Comparison of ENCODE assay signal across 20 cellular contexts in genomic region chr2:222408684-222409083, GRCh38. TPM values are rescaled to one million over a fixed set of nuclear protein-coding genes. Genes with fewer than 3 reads are reported as not detected.
DNase-seq lines count a peak whose midpoint lies in the region; ATAC-seq and TF ChIP-seq lines count a peak whose summit lies in the region.
"Had no signal": no experiment of that assay in that cellular context is flagged by ENCODE, and none has a peak within 500 bp of the region (broad histone marks: within the 10 kb centered on the region; RNA-seq: fewer than 3 reads in every experiment).

No MANE protein-coding gene starts in this region.

- peaks cover 11 to 20% of the 10 kb centered on the region in 2 donors for H3K4me1 ChIP-seq in thyroid gland
- H3K4me1 ChIP-seq: Caco-2 had no signal

- intact Hi-C loops in thyroid gland (cut with DNase I) = loop anchor here (10.0 kb wide), 1 partner anchor 94 kb away; no protein-coding TSS in a partner anchor

- H3K27ac ChIP-seq in VCaP (peak overlapping the region; percentile 88), thyroid gland (peak overlapping the region in 2 of 3 donors; percentile 27 to 36)
- H3K27ac ChIP-seq: BLaER1 treated with 17β-estradiol and CSF1 and Interleukin-3, amounts not matched to agents 10 nM and 100 nM; C4-2B had no signal

- H3K27me3 Mint-ChIP-seq in mesothelial cell of epicardium (ENCODE audit: low read depth) (no peaks in the 10 kb centered on the region), glutamatergic neuron (ENCODE audit: unreplicated experiment) (no peaks in the 10 kb centered on the region)
- H3K27me3 Mint-ChIP-seq: B cell had no signal

- no peak overlapping the region for H3K4me3 ChIP-seq in LNCaP clone FGC (ENCODE audit: low read depth, low read length)
- no peak overlapping the region for H3K4me3 ChIP-seq in thyroid gland (replicated peaks in 1 of 3)
- H3K4me3 ChIP-seq: BLaER1 treated with 17β-estradiol and CSF1 and Interleukin-3, amounts not matched to agents 10 nM and 100 nM had no signal

- H3K9me3 ChIP-seq in thyroid gland = no peaks in the 10 kb centered on the region

- H3K36me3 Mint-ChIP-seq in mesothelial cell of epicardium = no peaks in the 10 kb centered on the region
- peaks cover 10% of the 10 kb centered on the region for H3K36me3 Mint-ChIP-seq in glutamatergic neuron (ENCODE audit: unreplicated experiment)
- H3K36me3 Mint-ChIP-seq: CD8-positive, alpha-beta T cell had no signal

- TF ChIP-seq CTCF in LNCaP clone FGC (IDR thresholded peaks at IDR 0.05; ENCODE audit: control insufficient read depth, extremely low read depth, insufficient read depth) (no peak), VCaP (conservative IDR thresholded peaks at IDR 0.05) (no peak), mesothelial cell of epicardium (IDR thresholded peaks at IDR 0.05; ENCODE audit: unreplicated experiment) (no peak), thyroid gland (IDR thresholded peaks at IDR 0.05) (no peak), glutamatergic neuron (IDR thresholded peaks at IDR 0.05; ENCODE audit: partially characterized antibody, unreplicated experiment) (no peak)

- H3K27ac Mint-ChIP-seq in mesothelial cell of epicardium (peak overlapping the region; percentile 25), glutamatergic neuron (ENCODE audit: unreplicated experiment) (no peak overlapping the region)
- H3K27ac Mint-ChIP-seq: B cell; CD4-positive, alpha-beta T cell; CD8-positive, alpha-beta T cell had no signal

- DNase-seq in LNCaP clone FGC (ENCODE audit: low read depth) (peak; percentile 13), mesothelial cell of epicardium (ENCODE audit: low spot score in 2 of 2, unreplicated experiment in 2 of 2) (no peak), thyroid gland (no peak), glutamatergic neuron (no peak)
- no peak for DNase-seq in activated T-cell treated with anti-CD3 and anti-CD28 coated beads, Interleukin-2, amount 50 U/mL, for 48 hours
- DNase-seq: 8988T; ACHN; AML-193; Caco-2; Calu3; CD4-positive, alpha-beta T cell; CD8-positive, alpha-beta T cell; DMS79 treated with DMSO at 0.1 percent for 48 hours; GF-D8 had no signal

- TF ChIP-seq POLR2A in thyroid gland (IDR thresholded peaks at IDR 0.05) = no peak

- H3K9me3 Mint-ChIP-seq in mesothelial cell of epicardium = peaks cover 7% of the 10 kb centered on the region
- H3K9me3 Mint-ChIP-seq in glutamatergic neuron (ENCODE audit: unreplicated experiment) = peaks cover 5% of the 10 kb centered on the region
- H3K9me3 Mint-ChIP-seq: CD4-positive, alpha-beta T cell had no signal

- H3K4me1 Mint-ChIP-seq in mesothelial cell of epicardium = peaks cover 31% of the 10 kb centered on the region
- H3K4me1 Mint-ChIP-seq in glutamatergic neuron (ENCODE audit: low read depth, unreplicated experiment) = no peaks in the 10 kb centered on the region

- H3K4me3 Mint-ChIP-seq in mesothelial cell of epicardium = no peak overlapping the region
- no peak overlapping the region for H3K4me3 Mint-ChIP-seq in glutamatergic neuron (ENCODE audit: unreplicated experiment)
- H3K4me3 Mint-ChIP-seq: B cell; CD4-positive, alpha-beta T cell; CD8-positive, alpha-beta T cell had no signal

- 32 to 42% methylated on average over 2 of the region's 2 CpGs for WGBS in thyroid gland, 2 donors

- H3K27me3 ChIP-seq in thyroid gland = no peaks in the 10 kb centered on the region
- H3K27me3 ChIP-seq: BLaER1 treated with 17β-estradiol and CSF1 and Interleukin-3, amounts not matched to agents 10 nM and 100 nM had no signal

- no peak for ATAC-seq in GM18858 (IDR thresholded peaks at IDR 0.05; ENCODE audit: unreplicated experiment)
- ATAC-seq in HG02852 (IDR thresholded peaks at IDR 0.05; ENCODE audit: unreplicated experiment) = no peak
- ATAC-seq: CD8-positive, alpha-beta T cell had no signal

- H3K36me3 ChIP-seq in thyroid gland = no peaks in the 10 kb centered on the region
- H3K36me3 ChIP-seq: BLaER1 treated with 17β-estradiol and CSF1 and Interleukin-3, amounts not matched to agents 10 nM and 100 nM had no signal

RNA-seq across cellular contexts. Expression of gene SGPP2, which starts 15.7 kb away (rescaled TPM):
- 0.23 to 0.42 TPM (median 0.25 TPM) in 3 replicates for total RNA-seq in mesothelial cell of epicardium
- 10 to 100 TPM; 33.7 to 53.7 (median 46.6) TPM for total RNA-seq in thyroid gland
- total RNA-seq in glutamatergic neuron (ENCODE audit: unreplicated experiment) = 2.1 TPM
- total RNA-seq: Caco-2 had no signal

Comparison
In these comparisons a context has a peak if more than half of its experiments do, and no peak if none do; other contexts are left out.
1. RNA of gene SGPP2, which starts 15.7 kb away (total RNA-seq): 33.7 to 53.7 TPM in thyroid gland; 2.1 TPM in glutamatergic neuron (single experiment) and 0.23 to 0.42 TPM in mesothelial cell of epicardium; every median in the first group is over 10 times any median in the second.